In the genomic region with DNA sequence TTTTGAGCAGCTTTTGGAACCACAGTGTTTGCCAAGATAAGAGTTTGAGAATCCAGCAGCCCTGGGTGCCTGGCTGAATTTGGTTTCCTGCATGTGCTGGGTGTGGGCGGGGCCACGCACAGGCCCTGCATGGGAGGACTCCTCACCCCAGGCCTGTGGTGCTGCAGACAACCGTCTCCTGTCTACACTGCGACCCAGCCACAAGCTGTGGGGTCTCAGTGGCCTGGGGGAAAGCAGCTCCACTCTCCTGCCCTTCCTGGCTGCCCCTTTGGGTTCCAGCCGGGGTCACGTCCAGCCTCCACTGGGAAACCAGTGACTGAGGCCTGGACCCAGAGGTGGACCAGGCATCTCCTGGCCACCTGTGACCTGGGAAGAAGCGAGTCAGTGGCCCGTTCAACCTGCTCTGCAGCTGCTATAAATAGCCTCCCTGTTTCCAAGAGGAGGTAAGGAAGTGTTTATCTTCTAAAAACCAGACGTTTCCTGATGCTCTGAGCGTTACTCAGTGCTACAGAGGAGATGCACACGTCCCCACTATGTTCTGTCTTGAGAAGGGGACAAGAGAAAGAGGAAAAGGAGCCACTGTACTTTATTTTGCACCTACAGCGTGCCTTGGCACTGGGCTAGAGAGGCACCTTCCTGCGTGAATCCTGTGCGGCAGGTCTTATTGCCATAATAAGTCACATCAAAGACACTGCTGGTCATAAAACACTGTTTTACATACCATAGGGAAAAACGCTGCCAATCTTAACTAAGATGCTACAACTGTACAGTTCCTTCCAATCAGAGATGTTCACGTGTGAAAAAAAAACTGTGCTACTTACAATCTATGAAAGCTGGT, we compare ENCODE assay signal across 8 cellular contexts. TPM values are rescaled to one million over a fixed set of nuclear protein-coding genes. Genes with fewer than 3 reads are reported as not detected.
A peak's percentile ranks its signal among the peaks of the same experiment; 100 is the strongest.
DNase-seq lines count a peak whose midpoint lies in the region; ATAC-seq and TF ChIP-seq lines count a peak whose summit lies in the region.

No MANE protein-coding gene starts in this region.

- intact Hi-C loops in breast epithelium (cut with DNase I; ENCODE audit: low total_unique reads): no loop called here

- H3K4me1 Mint-ChIP-seq in osteocyte (ENCODE audit: unreplicated experiment): peaks cover 3% of the 10 kb centered on the region

- H3K27ac ChIP-seq in breast epithelium (peak overlapping the region; percentile 80 to 87), osteoblast (ENCODE audit: low read depth, low read length) (no peak overlapping the region)

- TF ChIP-seq CTCF in breast epithelium (IDR thresholded peaks at IDR 0.05) (no peak), osteoblast (IDR thresholded peaks at IDR 0.05; ENCODE audit: extremely low read depth, low read depth, low read length) (no peak), osteocyte (IDR thresholded peaks at IDR 0.05) (no peak)

- H3K27me3 Mint-ChIP-seq in osteocyte (ENCODE audit: unreplicated experiment): no peaks in the 10 kb centered on the region

- no peaks in the 10 kb centered on the region for H3K36me3 Mint-ChIP-seq in osteocyte (ENCODE audit: unreplicated experiment)

- H2AFZ ChIP-seq in osteoblast (ENCODE audit: low read length): no peak overlapping the region

- TF ChIP-seq POLR2A in breast epithelium (IDR thresholded peaks at IDR 0.05): no peak

- H3K4me3 ChIP-seq in breast epithelium (no peak overlapping the region), osteoblast (ENCODE audit: insufficient read depth, low read length) (no peak overlapping the region)

- H3K79me2 ChIP-seq in osteoblast (ENCODE audit: insufficient read depth, low read length): no peaks in the 10 kb centered on the region

- H3K27me3 ChIP-seq in breast epithelium (no peaks in the 10 kb centered on the region), osteoblast (ENCODE audit: insufficient read depth, low read length) (no peaks in the 10 kb centered on the region)

- DNase-seq in COLO668 (lab: John Stamatoyannopoulos, UW; ENCODE audit: unreplicated experiment) (peak; percentile 6), LoVo (ENCODE audit: low spot score) (peak; percentile 41), breast epithelium (ENCODE audit: low spot score in 2 of 2) (peak in 1 of 2 donors; percentile 75), osteoblast (ENCODE audit: insufficient read length, low spot score, missing footprints) (peak; percentile 78), NCI-H146 treated with DMSO at 0.1 percent for 48 hours (lab: John Stamatoyannopoulos, UW; ENCODE audit: unreplicated experiment) (no peak), NCI-H1092 (lab: John Stamatoyannopoulos, UW) (no peak), osteocyte (ENCODE audit: extremely low spot score, unreplicated experiment) (no peak)

- no peaks in the 10 kb centered on the region for H4K20me1 ChIP-seq in osteoblast (ENCODE audit: insufficient read depth, low read length)

- no peak overlapping the region for H3K27ac Mint-ChIP-seq in osteocyte (ENCODE audit: unreplicated experiment)

- no peak overlapping the region for H3K4me3 Mint-ChIP-seq in osteocyte (ENCODE audit: unreplicated experiment)

- no peaks in the 10 kb centered on the region for H3K9me3 Mint-ChIP-seq in osteocyte (ENCODE audit: unreplicated experiment)

- no peaks in the 10 kb centered on the region for H3K9me3 ChIP-seq in breast epithelium
- no peaks in the 10 kb centered on the region for H3K9me3 ChIP-seq in osteoblast (ENCODE audit: low read depth, low read length)

- H3K36me3 ChIP-seq in breast epithelium: no peaks in the 10 kb centered on the region
- no peaks in the 10 kb centered on the region for H3K36me3 ChIP-seq in osteoblast (ENCODE audit: insufficient read depth, low read length)

- ATAC-seq in GM21576 (IDR thresholded peaks at IDR 0.05; ENCODE audit: unreplicated experiment): no peak

- H3K4me1 ChIP-seq in breast epithelium: peaks cover 6 to 7% of the 10 kb centered on the region in 2 donors
- H3K4me1 ChIP-seq in osteoblast (ENCODE audit: insufficient read depth, low read length): peaks cover 4% of the 10 kb centered on the region

- no peak overlapping the region for H3K4me2 ChIP-seq in osteoblast (ENCODE audit: insufficient read depth, low read length)

RNA-seq across cellular contexts. Expression of a gene that starts 47.9 kb away (rescaled TPM):
- total RNA-seq in breast epithelium (10 to 100 TPM in 1 of 3 donors, 1 to 10 TPM in 2; 6.3 to 17.0 (median 9.9) TPM), osteoblast (0.29 and 0.36 TPM in 2 replicates), osteocyte (1.5 and 1.7 TPM in 2 replicates)

Comparison
In these comparisons a context has a peak if more than half of its experiments do, and no peak if none do; other contexts are left out.
1. DNase-seq: peak in COLO668 (single experiment), LoVo (single experiment) and osteoblast (single experiment); none in NCI-H146 treated with DMSO at 0.1 percent for 48 hours (single experiment), NCI-H1092 (single experiment) and osteocyte (single experiment).